ENCODE assay signal across 29 cellular contexts in genomic region chr6:88544986-88545612, GRCh38.
"Had no signal": no experiment of that assay in that cellular context is flagged by ENCODE, and none has a peak within 500 bp of the region (broad histone marks: within the 10 kb centered on the region; RNA-seq: fewer than 3 reads in every experiment).

No MANE protein-coding gene starts in this region.

- H3K79me2 ChIP-seq: hepatocyte had no signal

- H3K27ac Mint-ChIP-seq: activated CD4-positive, alpha-beta memory T cell treated with anti-CD3 and anti-CD28 coated beads for 36 hours; activated CD4-positive, alpha-beta T cell treated with anti-CD3 and anti-CD28 coated beads for 36 hours; activated CD4-positive, alpha-beta T cell treated with anti-CD3 and anti-CD28 coated beads, Interleukin-2, amount 10 ng/mL, durations not matched to agents 24 days and 14 days; activated naive CD4-positive, alpha-beta T cell treated with anti-CD3 and anti-CD28 coated beads, Interleukin-2, amount 10 ng/mL, durations not matched to agents 7 days and 5 days; activated naive CD4-positive, alpha-beta T cell treated with anti-CD3 and anti-CD28 coated beads, Interleukin-2, amount 50 U/mL, for 72 hours; activated naive CD8-positive, alpha-beta T cell treated with anti-CD3 and anti-CD28 coated beads, Interleukin-2, amount 10 ng/mL, durations not matched to agents 7 days and 5 days; activated T-cell treated with anti-CD3 and anti-CD28 coated beads, Interleukin-2, amount 50 U/mL, for 24 hours; activated T-cell treated with anti-CD3 and anti-CD28 coated beads, Interleukin-2, amount 50 U/mL, for 72 hours; brain had no signal

- H3K27me3 ChIP-seq: ascending aorta, breast epithelium, cardiac muscle cell, colonic mucosa, gastrocnemius medialis, heart left ventricle, hepatocyte had no signal

- DNase-seq: activated CD4-positive, alpha-beta memory T cell treated with anti-CD3 and anti-CD28 coated beads for 36 hours; activated CD4-positive, alpha-beta T cell treated with anti-CD3 and anti-CD28 coated beads for 36 hours; activated CD4-positive, alpha-beta T cell treated with anti-CD3 and anti-CD28 coated beads, Interleukin-2, amount 10 ng/mL, durations not matched to agents 24 days and 14 days; activated CD4-positive, CD25-positive, alpha-beta regulatory T cell; activated CD4-positive, CD25-positive, alpha-beta regulatory T cell treated with anti-CD3 and anti-CD28 coated beads, Interleukin-2, amount 50 U/mL, for 72 hours; activated CD8-positive, alpha-beta memory T cell treated with anti-CD3 and anti-CD28 coated beads, Interleukin-2, amount 50 U/mL, for 48 hours; activated gamma-delta T cell; activated naive CD4-positive, alpha-beta T cell; activated naive CD4-positive, alpha-beta T cell treated with anti-CD3 and anti-CD28 coated beads, Interleukin-2, amount 10 ng/mL, durations not matched to agents 7 days and 5 days; activated naive CD8-positive, alpha-beta T cell treated with anti-CD3 and anti-CD28 coated beads, Interleukin-2, amount 10 ng/mL, durations not matched to agents 7 days and 5 days; activated T-cell treated with anti-CD3 and anti-CD28 coated beads for 4 hours; activated T-cell treated with anti-CD3 and anti-CD28 coated beads, Interleukin-2, amount 50 U/mL, for 24 hours; activated T-cell treated with anti-CD3 and anti-CD28 coated beads, Interleukin-2, amount 50 U/mL, for 72 hours; central memory CD4-positive, alpha-beta T cell; cerebellar nuclear complex; colonic mucosa; effector CD8-positive, alpha-beta T cell; foreskin fibroblast; gastrocnemius medialis; glutamatergic neuron; heart left ventricle; T-helper 2 cell had no signal

- H3K9me3 ChIP-seq: ascending aorta, breast epithelium, colonic mucosa, gastrocnemius medialis, heart left ventricle had no signal

- H3K27me3 Mint-ChIP-seq: activated CD4-positive, alpha-beta T cell treated with anti-CD3 and anti-CD28 coated beads, Interleukin-2, amount 10 ng/mL, durations not matched to agents 24 days and 14 days; brain had no signal

- H3K36me3 ChIP-seq: ascending aorta, breast epithelium, cardiac muscle cell, colonic mucosa, gastrocnemius medialis, heart left ventricle had no signal

- H2AFZ ChIP-seq: hepatocyte had no signal

- H3K4me2 ChIP-seq: hepatocyte had no signal

- H3K4me1 ChIP-seq: ascending aorta, breast epithelium, colonic mucosa, gastrocnemius medialis, heart left ventricle had no signal

- H3K9me3 Mint-ChIP-seq: activated CD4-positive, alpha-beta memory T cell treated with anti-CD3 and anti-CD28 coated beads for 36 hours; activated CD4-positive, alpha-beta T cell treated with anti-CD3 and anti-CD28 coated beads, Interleukin-2, amount 10 ng/mL, durations not matched to agents 24 days and 14 days; activated naive CD4-positive, alpha-beta T cell treated with anti-CD3 and anti-CD28 coated beads, Interleukin-2, amount 10 ng/mL, durations not matched to agents 7 days and 5 days; activated T-cell treated with anti-CD3 and anti-CD28 coated beads, Interleukin-2, amount 50 U/mL, for 24 hours; brain had no signal

- ATAC-seq: activated CD4-positive, alpha-beta T cell treated with anti-CD3 and anti-CD28 coated beads for 36 hours; activated naive CD4-positive, alpha-beta T cell treated with anti-CD3 and anti-CD28 coated beads, Interleukin-2, amount 50 U/mL, for 72 hours; activated T-cell treated with anti-CD3 and anti-CD28 coated beads, Interleukin-2, amount 50 U/mL, for 72 hours; esophagus mucosa; gastrocnemius medialis; heart left ventricle had no signal

- H3K4me3 ChIP-seq: ascending aorta, breast epithelium, cardiac muscle cell, colonic mucosa, gastrocnemius medialis, heart left ventricle, hepatocyte had no signal

- H3K4me1 Mint-ChIP-seq: activated naive CD4-positive, alpha-beta T cell treated with anti-CD3 and anti-CD28 coated beads, Interleukin-2, amount 10 ng/mL, durations not matched to agents 7 days and 5 days; activated naive CD8-positive, alpha-beta T cell treated with anti-CD3 and anti-CD28 coated beads, Interleukin-2, amount 10 ng/mL, durations not matched to agents 7 days and 5 days had no signal

- H3K27ac ChIP-seq: ascending aorta, breast epithelium, cardiac muscle cell, colonic mucosa, gastrocnemius medialis, heart left ventricle, hepatocyte had no signal

- H3K4me3 Mint-ChIP-seq: activated CD4-positive, alpha-beta memory T cell treated with anti-CD3 and anti-CD28 coated beads for 36 hours; activated CD4-positive, alpha-beta T cell treated with anti-CD3 and anti-CD28 coated beads for 36 hours; activated CD4-positive, alpha-beta T cell treated with anti-CD3 and anti-CD28 coated beads, Interleukin-2, amount 10 ng/mL, durations not matched to agents 24 days and 14 days; activated naive CD4-positive, alpha-beta T cell treated with anti-CD3 and anti-CD28 coated beads, Interleukin-2, amount 10 ng/mL, durations not matched to agents 7 days and 5 days; activated naive CD8-positive, alpha-beta T cell treated with anti-CD3 and anti-CD28 coated beads, Interleukin-2, amount 10 ng/mL, durations not matched to agents 7 days and 5 days; activated T-cell treated with anti-CD3 and anti-CD28 coated beads, Interleukin-2, amount 50 U/mL, for 24 hours; activated T-cell treated with anti-CD3 and anti-CD28 coated beads, Interleukin-2, amount 50 U/mL, for 72 hours; brain had no signal
